8 cellular contexts compared by ENCODE assay signal in the genomic region with DNA sequence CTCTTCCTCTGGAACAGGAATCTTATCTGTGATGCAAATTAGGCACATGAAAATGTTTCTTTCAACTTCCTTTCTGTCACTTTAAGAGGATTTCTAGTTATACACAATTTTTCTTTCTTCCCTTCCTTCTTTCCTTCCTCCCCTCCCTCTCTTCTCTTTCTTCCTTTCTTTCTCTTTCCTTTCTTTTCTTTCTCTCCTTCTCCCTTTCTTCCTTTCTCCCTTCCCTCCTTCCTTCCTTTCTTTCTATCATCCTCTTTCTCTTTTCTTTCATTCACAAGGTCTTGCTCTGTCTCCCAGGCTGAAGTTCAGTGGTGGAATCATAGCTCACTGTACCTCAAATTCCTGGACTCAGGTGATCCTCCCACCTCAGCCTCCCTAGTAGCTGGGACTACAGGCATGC. TPM values are rescaled to one million over a fixed set of nuclear protein-coding genes. Genes with fewer than 3 reads are reported as not detected.
"Had no signal": no experiment of that assay in that cellular context is flagged by ENCODE, and none has a peak within 500 bp of the region (broad histone marks: within the 10 kb centered on the region; RNA-seq: fewer than 3 reads in every experiment).

No MANE protein-coding gene starts in this region.

- FAIRE-seq: G401.6, GM12878, GM12892, GM18507, GM19239 had no signal

- ATAC-seq: GM12878 had no signal

- DNase-seq: GDM1, GF-D8 had no signal

- H3K4me3 ChIP-seq: GM12878 had no signal

RNA-seq across cellular contexts. Expression of a gene that starts 18.0 kb away (rescaled TPM):
- total RNA-seq: G401, GM12878 had no signal
- polyA plus RNA-seq: GM12878 had no signal
